Comparison of ENCODE assay signal across 19 cellular contexts in the genomic region with DNA sequence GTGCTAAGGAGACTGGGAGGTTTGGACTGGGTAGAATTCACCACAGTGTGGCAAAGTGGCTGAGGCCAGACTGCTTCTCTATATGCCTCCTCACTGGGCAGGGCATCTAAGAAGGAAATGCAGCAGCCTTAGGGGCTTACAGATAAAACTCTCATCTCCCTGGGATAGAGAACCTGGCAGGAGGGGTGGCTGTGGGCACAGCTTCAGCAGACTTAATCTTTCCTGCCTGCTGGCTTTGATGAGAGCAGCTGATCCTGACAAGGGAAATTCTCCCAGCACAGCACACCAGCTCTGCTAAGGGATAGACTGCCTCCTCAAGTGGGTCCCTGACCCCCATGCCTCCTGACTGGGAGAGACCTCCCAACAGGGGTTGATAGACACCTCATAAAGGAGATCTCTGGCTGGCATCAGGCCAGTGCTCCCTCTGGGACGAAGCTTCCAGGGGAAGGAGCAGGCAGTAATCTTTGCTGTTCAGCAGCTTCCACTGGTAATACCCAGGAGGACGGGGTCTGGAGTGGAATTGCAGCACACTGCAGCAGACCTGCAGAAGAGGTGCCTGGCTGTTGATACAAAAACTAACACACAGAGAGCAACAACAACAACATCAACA.
"Had no signal": no experiment of that assay in that cellular context is flagged by ENCODE, and none has a peak within 500 bp of the region (broad histone marks: within the 10 kb centered on the region; RNA-seq: fewer than 3 reads in every experiment).

No MANE protein-coding gene starts in this region.

- H3K9ac ChIP-seq: neural progenitor cell had no signal

- H3K27me3 Mint-ChIP-seq: activated CD4-positive, alpha-beta memory T cell treated with anti-CD3 and anti-CD28 coated beads for 36 hours; activated naive CD8-positive, alpha-beta T cell treated with anti-CD3 and anti-CD28 coated beads, Interleukin-2, amount 50 U/mL, for 24 hours; dendritic cell treated with granulocyte-macrophage colony-stimulating factor and Interleukin-4, amounts not matched to agents 40 ng/mL and 50 ng/mL, for 4 days; naive thymus-derived CD4-positive, alpha-beta T cell had no signal

- H3K4me1 Mint-ChIP-seq: activated naive CD8-positive, alpha-beta T cell treated with anti-CD3 and anti-CD28 coated beads, Interleukin-2, amount 50 U/mL, for 24 hours; neural progenitor cell had no signal

- H3K27me3 ChIP-seq: foreskin keratinocyte, neural progenitor cell, stomach, suprapubic skin, tibial nerve had no signal

- H3K27ac ChIP-seq: foreskin keratinocyte, neural progenitor cell, stomach, suprapubic skin, tibial nerve had no signal

- DNase-seq: activated CD4-positive, alpha-beta memory T cell treated with anti-CD3 and anti-CD28 coated beads for 36 hours; activated CD4-positive, alpha-beta T cell treated with anti-CD3 and anti-CD28 coated beads for 48 hours; activated gamma-delta T cell; activated naive CD4-positive, alpha-beta T cell treated with anti-CD3 and anti-CD28 coated beads, Interleukin-2, amount 50 U/mL, for 16 hours; activated naive CD8-positive, alpha-beta T cell treated with anti-CD3 and anti-CD28 coated beads, Interleukin-2, amount 50 U/mL, for 24 hours; effector CD8-positive, alpha-beta T cell; foreskin keratinocyte; islet precursor cell; left colon; naive thymus-derived CD4-positive, alpha-beta T cell; stimulated activated CD4-positive, alpha-beta T cell treated with anti-CD3 and anti-CD28 coated beads, Interleukin-12 subunit alpha, Interleukin-12 subunit beta, amount 100 ng/mL, for 4 hours; stimulated activated CD4-positive, alpha-beta T cell treated with anti-CD3 and anti-CD28 coated beads, Interleukin-4, amount 100 ng/mL, for 4 hours; stomach; T-helper 1 cell had no signal

- ATAC-seq: activated naive CD8-positive, alpha-beta T cell treated with anti-CD3 and anti-CD28 coated beads, Interleukin-2, amount 50 U/mL, for 24 hours; foreskin keratinocyte; left colon; naive thymus-derived CD4-positive, alpha-beta T cell had no signal

- H3K4me3 ChIP-seq: neural progenitor cell, stomach, suprapubic skin, tibial nerve had no signal

- H3K36me3 ChIP-seq: neural progenitor cell had no signal

- H3K4me1 ChIP-seq: foreskin keratinocyte, neural progenitor cell, stomach, suprapubic skin, tibial nerve had no signal

- H3K9me3 Mint-ChIP-seq: activated CD4-positive, alpha-beta memory T cell treated with anti-CD3 and anti-CD28 coated beads for 36 hours had no signal

- H3K9me3 ChIP-seq: stomach, suprapubic skin had no signal

- H3K27ac Mint-ChIP-seq: activated CD4-positive, alpha-beta memory T cell treated with anti-CD3 and anti-CD28 coated beads for 36 hours; activated naive CD8-positive, alpha-beta T cell treated with anti-CD3 and anti-CD28 coated beads, Interleukin-2, amount 50 U/mL, for 24 hours; activated T-helper 1 cell treated with anti-CD3 and anti-CD28 coated beads, Interleukin-12 subunit alpha, Interleukin-12 subunit beta, Interleukin-2, Interleukin-4 antibody, amounts not matched to agents 30 ng/mL and 10 ng/mL and 1 ng/mL, durations not matched to agents 14 hours and 24 hours and 36 hours; dendritic cell treated with granulocyte-macrophage colony-stimulating factor and Interleukin-4, amounts not matched to agents 40 ng/mL and 50 ng/mL, for 4 days had no signal

- H3K4me3 Mint-ChIP-seq: activated CD4-positive, alpha-beta memory T cell treated with anti-CD3 and anti-CD28 coated beads for 36 hours; activated naive CD8-positive, alpha-beta T cell treated with anti-CD3 and anti-CD28 coated beads, Interleukin-2, amount 50 U/mL, for 24 hours; activated T-helper 1 cell treated with anti-CD3 and anti-CD28 coated beads, Interleukin-12 subunit alpha, Interleukin-12 subunit beta, Interleukin-2, Interleukin-4 antibody, amounts not matched to agents 30 ng/mL and 10 ng/mL and 1 ng/mL, durations not matched to agents 14 hours and 24 hours and 36 hours; dendritic cell treated with granulocyte-macrophage colony-stimulating factor and Interleukin-4, amounts not matched to agents 40 ng/mL and 50 ng/mL, for 4 days; naive thymus-derived CD4-positive, alpha-beta T cell; neural progenitor cell had no signal
